Comparison of ENCODE assay signal across 8 cellular contexts in genomic region chr4:184824776-184825393, GRCh38. TPM values are rescaled to one million over a fixed set of nuclear protein-coding genes. Genes with fewer than 3 reads are reported as not detected.
DNase-seq lines count a peak whose midpoint lies in the region; ATAC-seq, FAIRE-seq and TF ChIP-seq lines count a peak whose summit lies in the region.

No MANE protein-coding gene starts in this region.

- peaks cover 0 to 2% of the 10 kb centered on the region in 2 experiments for H3K27me3 ChIP-seq in endothelial cell of umbilical vein (ENCODE audit: control insufficient read depth in 2 of 2, insufficient read depth in 2 of 2, low read length in 2 of 2)
- H3K27me3 ChIP-seq in neutrophil = no peaks in the 10 kb centered on the region

- POLR2A ChIA-PET in endothelial cell of umbilical vein (lab: Charles Lee) = no interaction called here

- H2AFZ ChIP-seq in endothelial cell of umbilical vein (ENCODE audit: low read depth, low read length) = peak overlapping the region; percentile 35

- H3K79me2 ChIP-seq in endothelial cell of umbilical vein (ENCODE audit: control insufficient read depth, insufficient read depth, low read length) = no peaks in the 10 kb centered on the region

- H3K36me3 ChIP-seq in endothelial cell of umbilical vein (ENCODE audit: control insufficient read depth in 2 of 2, extremely low read depth in 1 of 2, insufficient read depth in 2 of 2, low read length in 2 of 2) (no peaks in the 10 kb centered on the region), neutrophil (peaks cover 30% of the 10 kb centered on the region)

- no peaks in the 10 kb centered on the region for H3K9me1 ChIP-seq in endothelial cell of umbilical vein (replicated peaks; ENCODE audit: control insufficient read depth, extremely low read depth, insufficient read depth, low read length)

- H3K4me1 ChIP-seq in endothelial cell of umbilical vein (ENCODE audit: control insufficient read depth, extremely low read depth, insufficient read depth, low read length) = peaks cover 13% of the 10 kb centered on the region
- peaks cover 53 to 55% of the 10 kb centered on the region in 2 experiments for H3K4me1 ChIP-seq in neutrophil (ENCODE audit: control insufficient read depth in 1 of 2, insufficient read depth in 1 of 2, low read depth in 1 of 2, low read length in 1 of 2)

- peak overlapping the region; percentile 63 for H3K9ac ChIP-seq in endothelial cell of umbilical vein (replicated peaks; ENCODE audit: extremely low read depth, insufficient read depth, low read length)

- no peaks in the 10 kb centered on the region for H4K20me1 ChIP-seq in endothelial cell of umbilical vein (replicated peaks; ENCODE audit: control insufficient read depth, extremely low read depth, insufficient read depth, low read length)

- H3K4me3 ChIP-seq in endothelial cell of umbilical vein (replicated peaks in 1 of 3; ENCODE audit: insufficient read depth in 1 of 3, low read depth in 1 of 3, low read length in 3 of 3) (peak overlapping the region; percentile 12 to 51 (median 38)), neutrophil (ENCODE audit: low read depth in 1 of 2, low read length in 1 of 2) (peak overlapping the region; percentile 78 to 97)

- FAIRE-seq in endothelial cell of umbilical vein (lab: Jason Lieb, UNC) = no peak

- BruUV-seq in endothelial cell of umbilical vein (replicated peaks; lab: Mats Ljungman, UMichigan) = TSS peak; percentile 25

- dilution Hi-C loops in endothelial cell of umbilical vein (cut with MboI; ENCODE audit: extremely low pct_ligation_motif_present, low sequenced_read_pairs) = no loop called here

- peaks cover 30% of the 10 kb centered on the region for H3K4me1 Mint-ChIP-seq in activated T-cell treated with anti-CD3 and anti-CD28 coated beads, Interleukin-2, amount 50 U/mL, for 4 hours (ENCODE audit: low read depth)

- no peak overlapping the region for H3K27ac ChIP-seq in endothelial cell of umbilical vein (ENCODE audit: insufficient read depth, low read depth, low read length)
- peak overlapping the region; percentile 96 for H3K27ac ChIP-seq in neutrophil

- H3K9me3 ChIP-seq in endothelial cell of umbilical vein (replicated peaks; ENCODE audit: control insufficient read depth, insufficient read depth, low read length) (no peaks in the 10 kb centered on the region), neutrophil (no peaks in the 10 kb centered on the region)

- H3K36me3 Mint-ChIP-seq in activated T-cell treated with anti-CD3 and anti-CD28 coated beads, Interleukin-2, amount 50 U/mL, for 4 hours (ENCODE audit: insufficient read depth) = no peaks in the 10 kb centered on the region

- no peaks in the 10 kb centered on the region for H3K27me3 Mint-ChIP-seq in activated T-cell treated with anti-CD3 and anti-CD28 coated beads, Interleukin-2, amount 50 U/mL, for 4 hours (ENCODE audit: low read depth)

- CTCF ChIA-PET in endothelial cell of umbilical vein (lab: Charles Lee) = interaction anchor here (0.5 to 2.3 kb wide), 2 partner anchors 79 to 92 kb away, joined by 3 to 10 read pairs; no protein-coding TSS in a partner anchor

- TF ChIP-seq CTCF in endothelial cell of umbilical vein (IDR thresholded peaks at IDR 0.05; ENCODE audit: extremely low read depth in 1 of 2, insufficient read depth in 1 of 2, low read depth in 1 of 2, low read length in 2 of 2) = no peak
- no peak for TF ChIP-seq CTCF in neutrophil (IDR thresholded peaks at IDR 0.05)

- intact Hi-C loops in endothelial cell of umbilical vein (cut with micrococcal nuclease) = loop anchor here (1.0 to 10.0 kb wide), 8 partner anchors 80 to 1370 kb away; partner anchors contain the start of genes CASP3, CENPU, CYP4V2 and IRF2
- intact Hi-C loops in sciatic nerve (cut with DNase I) = loop anchor here (10.0 kb wide), 1 partner anchor 80 kb away; no protein-coding TSS in a partner anchor

- no peak for TF ChIP-seq POLR2A in endothelial cell of umbilical vein (IDR thresholded peaks at IDR 0.05; ENCODE audit: low read depth, low read length)

- ATAC-seq in activated T-cell treated with anti-CD3 and anti-CD28 coated beads, Interleukin-2, amount 50 U/mL, for 4 hours = peak; percentile 3 to 20
- ATAC-seq in HG03066 (IDR thresholded peaks at IDR 0.05; ENCODE audit: low read depth, unreplicated experiment) = peak; percentile 5
- no peak for ATAC-seq in sciatic nerve
- no peak for ATAC-seq in HG02884 (IDR thresholded peaks at IDR 0.05; ENCODE audit: unreplicated experiment)

- peak overlapping the region; percentile 88 for H3K4me3 Mint-ChIP-seq in activated T-cell treated with anti-CD3 and anti-CD28 coated beads, Interleukin-2, amount 50 U/mL, for 4 hours

- no peaks in the 10 kb centered on the region for H3K9me3 Mint-ChIP-seq in activated T-cell treated with anti-CD3 and anti-CD28 coated beads, Interleukin-2, amount 50 U/mL, for 4 hours

- H3K4me2 ChIP-seq in endothelial cell of umbilical vein (ENCODE audit: insufficient read depth, low read length) = peak overlapping the region; percentile 81

- DNase-seq in activated T-cell treated with anti-CD3 and anti-CD28 coated beads, Interleukin-2, amount 50 U/mL, for 4 hours = peak; percentile 15
- DNase-seq in activated T-cell treated with anti-CD3 and anti-CD28 coated beads, Interleukin-2, amount 50 U/mL, for 1 hour = no peak
- DNase-seq in T-helper 22 cell (ENCODE audit: low read depth) (peak; percentile 4), endothelial cell of umbilical vein (ENCODE audit: low read depth, low spot score) (peak; percentile 30), sciatic nerve (ENCODE audit: low spot score) (no peak)

TF ChIP-seq in endothelial cell of umbilical vein, 7 proteins besides CTCF, POLR2A, EP300 and RAD21:
- TF ChIP-seq MAX (IDR thresholded peaks at IDR 0.05; ENCODE audit: insufficient read depth, insufficient read length) = no peak
- no peak for TF ChIP-seq JUN (IDR thresholded peaks at IDR 0.05; ENCODE audit: borderline replicate concordance, insufficient read depth, insufficient read length, low read depth)
- TF ChIP-seq MYC (IDR thresholded peaks at IDR 0.05; ENCODE audit: low read depth, low read length) = no peak
- TF ChIP-seq GATA2 (IDR thresholded peaks at IDR 0.05; ENCODE audit: insufficient read depth, insufficient read length, low read depth, low read length) = no peak
- TF ChIP-seq POLR2AphosphoS5 (IDR thresholded peaks at IDR 0.05; ENCODE audit: insufficient read depth, low read depth, low read length) = no peak
- no peak for TF ChIP-seq FOS (IDR thresholded peaks at IDR 0.05; ENCODE audit: borderline replicate concordance, insufficient read depth, low read length)
- TF ChIP-seq EZH2 (IDR thresholded peaks at IDR 0.05; ENCODE audit: borderline replicate concordance, low read depth, low read length, severe bottlenecking) = no peak

RNA-seq across cellular contexts. Expression of gene ACSL1, which starts 0.9 kb away (rescaled TPM):
- 10 to 100 TPM; 24.2 to 28.3 (median 28.1) TPM for total RNA-seq in activated T-cell treated with anti-CD3 and anti-CD28 coated beads, Interleukin-2, amount 50 U/mL, for 4 hours
- total RNA-seq in endothelial cell of umbilical vein (17.7 and 18.9 TPM in 2 replicates), sciatic nerve (145 TPM)
- polyA plus RNA-seq in endothelial cell of umbilical vein = 6.7 and 7.3 TPM in 2 replicates
- polyA plus RNA-seq in endothelial cell of umbilical vein (2011; cell fraction: cytosol; rRNA removed) = 8.4 and 8.8 TPM in 2 replicates
- polyA plus RNA-seq in endothelial cell of umbilical vein (2011; cell fraction: nucleus; rRNA removed) = 13.3 and 13.9 TPM in 2 replicates
- polyA plus RNA-seq in endothelial cell of umbilical vein (2012) = 17.0 and 23.1 TPM in 2 replicates
- polyA minus RNA-seq in endothelial cell of umbilical vein = 23.8 and 29.7 TPM in 2 replicates
- 7.1 TPM for polyA minus RNA-seq in endothelial cell of umbilical vein (2011; cell fraction: cytosol; rRNA and poly(A)+ RNA removed)
- 9.8 and 12.3 TPM in 2 replicates for polyA minus RNA-seq in endothelial cell of umbilical vein (2011; cell fraction: nucleus; rRNA and poly(A)+ RNA removed)

Comparison
In these comparisons a context has a peak if more than half of its experiments do, and no peak if none do; other contexts are left out.
1. DNase-seq: peak in activated T-cell treated with anti-CD3 and anti-CD28 coated beads, Interleukin-2, amount 50 U/mL, for 4 hours (single experiment), T-helper 22 cell (single experiment) and endothelial cell of umbilical vein (single experiment); none in activated T-cell treated with anti-CD3 and anti-CD28 coated beads, Interleukin-2, amount 50 U/mL, for 1 hour (single experiment) and sciatic nerve (single experiment).
2. ATAC-seq: peak in activated T-cell treated with anti-CD3 and anti-CD28 coated beads, Interleukin-2, amount 50 U/mL, for 4 hours (2 of 2) and HG03066 (single experiment); none in sciatic nerve (single experiment) and HG02884 (single experiment).